In the genomic region with DNA sequence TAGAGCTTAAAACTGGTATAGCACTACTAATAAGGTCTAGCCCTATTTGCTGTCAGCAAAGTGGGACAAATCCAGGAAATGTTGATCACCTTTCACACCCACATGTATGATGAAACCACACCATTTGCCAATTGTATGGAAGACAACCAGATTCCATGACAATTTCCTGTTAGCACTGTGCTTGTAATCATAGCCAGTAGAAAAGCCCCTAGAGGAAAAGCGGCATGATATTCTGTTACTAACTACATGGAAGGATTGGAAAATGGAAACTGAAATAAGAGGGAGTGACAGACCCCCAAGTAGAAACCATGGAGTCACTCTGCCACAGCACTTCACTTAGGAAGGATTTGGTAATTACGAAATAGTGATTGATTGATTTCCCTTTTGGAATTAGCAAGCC, we compare ENCODE assay signal across 11 cellular contexts. TPM values are rescaled to one million over a fixed set of nuclear protein-coding genes. Genes with fewer than 3 reads are reported as not detected.
DNase-seq lines count a peak whose midpoint lies in the region; ATAC-seq and TF ChIP-seq lines count a peak whose summit lies in the region.
"Had no signal": no experiment of that assay in that cellular context is flagged by ENCODE, and none has a peak within 500 bp of the region (broad histone marks: within the 10 kb centered on the region; RNA-seq: fewer than 3 reads in every experiment).

No MANE protein-coding gene starts in this region.

- CTCF ChIA-PET in activated CD4-positive, alpha-beta T cell treated with anti-CD3 and anti-CD28 coated beads for 36 hours (lab: Charles Lee): interaction anchor here (0.5 to 2.9 kb wide), 8 partner anchors 9 to 91 kb away, joined by 3 to 12 read pairs (median 3); no protein-coding TSS in a partner anchor
- CTCF ChIA-PET in activated CD4-positive, alpha-beta T cell treated with anti-CD3 and anti-CD28 coated beads, Interleukin-2, amount 10 ng/mL, durations not matched to agents 7 days and 5 days (lab: Charles Lee): interaction anchor here (0.6 to 1.2 kb wide), 2 partner anchors 9 to 33 kb away, joined by 3 to 6 read pairs; no protein-coding TSS in a partner anchor
- CTCF ChIA-PET in WTC11 (lab: Charles Lee): interaction anchor here (0.6 to 2.4 kb wide), 6 partner anchors 9 to 279 kb away, joined by 3 to 8 read pairs (median 4); partner anchors contain the start of gene CDC37L1

- H3K4me1 ChIP-seq in iPS-15b (ENCODE audit: control insufficient read depth, insufficient read depth, low read length) (peaks cover 25% of the 10 kb centered on the region), testis (no peaks in the 10 kb centered on the region)

- H3K4me1 Mint-ChIP-seq in activated CD4-positive, alpha-beta T cell treated with anti-CD3 and anti-CD28 coated beads for 36 hours: peaks cover 67% of the 10 kb centered on the region
- H3K4me1 Mint-ChIP-seq in activated CD4-positive, alpha-beta T cell treated with anti-CD3 and anti-CD28 coated beads, Interleukin-2, amount 10 ng/mL, durations not matched to agents 7 days and 5 days: peaks cover 73% of the 10 kb centered on the region
- peaks cover 60% of the 10 kb centered on the region for H3K4me1 Mint-ChIP-seq in WTC11
- H3K4me1 Mint-ChIP-seq in stimulated activated naive CD8-positive, alpha-beta T cell treated with anti-CD3 and anti-CD28 coated beads, Interleukin-15, amount 100 ng/mL, for 72 hours: peaks cover 80% of the 10 kb centered on the region

- H3K9me3 ChIP-seq in iPS-15b (ENCODE audit: control insufficient read depth, insufficient read depth, low read length): no peaks in the 10 kb centered on the region
- H3K9me3 ChIP-seq in testis: no peaks in the 10 kb centered on the region
- H3K9me3 ChIP-seq: SJSA1 had no signal

- TF ChIP-seq CTCF in WTC11 (IDR thresholded peaks at IDR 0.05) (no peak), testis (IDR thresholded peaks at IDR 0.05) (no peak)

- H3K4me3 ChIP-seq in iPS-15b (ENCODE audit: low read depth, low read length): peak overlapping the region; percentile 73
- peak overlapping the region in 1 of 2 donors; percentile 50 for H3K4me3 ChIP-seq in testis

- no peak overlapping the region for H3K9ac ChIP-seq in iPS-15b (ENCODE audit: low read depth, low read length)

- H3K36me3 ChIP-seq in iPS-15b (ENCODE audit: control insufficient read depth, insufficient read depth, low read length) (no peaks in the 10 kb centered on the region), testis (ENCODE audit: low read depth, missing control alignments) (no peaks in the 10 kb centered on the region)
- H3K36me3 ChIP-seq: SJSA1 had no signal

- H3K27me3 ChIP-seq in iPS-15b (ENCODE audit: control insufficient read depth, insufficient read depth, low read length) (peaks cover 11% of the 10 kb centered on the region), testis (no peaks in the 10 kb centered on the region)
- H3K27me3 ChIP-seq: SJSA1 had no signal

- no peak overlapping the region for H3K27ac ChIP-seq in testis
- H3K27ac ChIP-seq: SJSA1 had no signal

- intact Hi-C loops in activated CD4-positive, alpha-beta T cell treated with anti-CD3 and anti-CD28 coated beads for 36 hours (cut with DNase I, micrococcal nuclease): loop anchor here (10.0 kb wide), 2 partner anchors 319 to 1821 kb away; partner anchors contain the start of genes JAK2 (in 1 of the 2) and PUM3 (in 1 of the 2)
- intact Hi-C loops in testis (cut with DNase I; ENCODE audit: low total_unique reads): no loop called here

- peaks cover 3% of the 10 kb centered on the region for H3K36me3 Mint-ChIP-seq in activated CD4-positive, alpha-beta T cell treated with anti-CD3 and anti-CD28 coated beads for 36 hours (ENCODE audit: low read depth)
- peaks cover 8% of the 10 kb centered on the region for H3K36me3 Mint-ChIP-seq in activated CD4-positive, alpha-beta T cell treated with anti-CD3 and anti-CD28 coated beads, Interleukin-2, amount 10 ng/mL, durations not matched to agents 7 days and 5 days (ENCODE audit: low read depth)
- H3K36me3 Mint-ChIP-seq in WTC11: peaks cover 2% of the 10 kb centered on the region; the same call in 1 of the 2 replicates

- POLR2A ChIA-PET in activated CD4-positive, alpha-beta T cell treated with anti-CD3 and anti-CD28 coated beads for 36 hours (lab: Charles Lee): no interaction called here
- POLR2A ChIA-PET in activated CD4-positive, alpha-beta T cell treated with anti-CD3 and anti-CD28 coated beads, Interleukin-2, amount 10 ng/mL, durations not matched to agents 7 days and 5 days (lab: Charles Lee): interaction anchor here (0.5 kb wide), 1 partner anchor 42 kb away, joined by 3 read pairs; no protein-coding TSS in a partner anchor
- POLR2A ChIA-PET in WTC11 (lab: Charles Lee): interaction anchor here (0.6 to 2.3 kb wide), 3 partner anchors 8 to 76 kb away, joined by 3 to 13 read pairs (median 3); partner anchors contain the start of genes AK3 and CDC37L1

- DNase-seq in activated CD4-positive, alpha-beta T cell treated with anti-CD3 and anti-CD28 coated beads for 36 hours: no peak
- no peak for DNase-seq in activated CD4-positive, alpha-beta T cell treated with anti-CD3 and anti-CD28 coated beads, Interleukin-2, amount 10 ng/mL, durations not matched to agents 7 days and 5 days
- DNase-seq in WTC11 (ENCODE audit: low spot score) (no peak), AG08396 (ENCODE audit: low spot score) (no peak), testis (no peak), SW 1271 (lab: John Stamatoyannopoulos, UW) (no peak)
- DNase-seq in stimulated activated naive CD8-positive, alpha-beta T cell treated with anti-CD3 and anti-CD28 coated beads, Interleukin-15, amount 100 ng/mL, for 72 hours: no peak
- DNase-seq: DND-41, foreskin melanocyte had no signal

- ATAC-seq in activated CD4-positive, alpha-beta T cell treated with anti-CD3 and anti-CD28 coated beads for 36 hours: no peak
- no peak for ATAC-seq in WTC11
- ATAC-seq in stimulated activated naive CD8-positive, alpha-beta T cell treated with anti-CD3 and anti-CD28 coated beads, Interleukin-15, amount 100 ng/mL, for 72 hours: no peak

- H3K27ac Mint-ChIP-seq in activated CD4-positive, alpha-beta T cell treated with anti-CD3 and anti-CD28 coated beads for 36 hours: no peak overlapping the region
- H3K27ac Mint-ChIP-seq in activated CD4-positive, alpha-beta T cell treated with anti-CD3 and anti-CD28 coated beads, Interleukin-2, amount 10 ng/mL, durations not matched to agents 7 days and 5 days: no peak overlapping the region
- no peak overlapping the region for H3K27ac Mint-ChIP-seq in WTC11
- no peak overlapping the region for H3K27ac Mint-ChIP-seq in stimulated activated naive CD8-positive, alpha-beta T cell treated with anti-CD3 and anti-CD28 coated beads, Interleukin-15, amount 100 ng/mL, for 72 hours

- H3K27me3 Mint-ChIP-seq in activated CD4-positive, alpha-beta T cell treated with anti-CD3 and anti-CD28 coated beads for 36 hours: no peaks in the 10 kb centered on the region
- peaks cover 3% of the 10 kb centered on the region for H3K27me3 Mint-ChIP-seq in activated CD4-positive, alpha-beta T cell treated with anti-CD3 and anti-CD28 coated beads, Interleukin-2, amount 10 ng/mL, durations not matched to agents 7 days and 5 days
- no peaks in the 10 kb centered on the region; the same call in 1 of the 2 replicates for H3K27me3 Mint-ChIP-seq in WTC11 (ENCODE audit: low read depth)
- no peaks in the 10 kb centered on the region for H3K27me3 Mint-ChIP-seq in stimulated activated naive CD8-positive, alpha-beta T cell treated with anti-CD3 and anti-CD28 coated beads, Interleukin-15, amount 100 ng/mL, for 72 hours

- 64 to 74% methylated on average over 2 of the region's 2 CpGs for WGBS in testis, 2 donors

- no peaks in the 10 kb centered on the region for H3K9me3 Mint-ChIP-seq in activated CD4-positive, alpha-beta T cell treated with anti-CD3 and anti-CD28 coated beads for 36 hours (ENCODE audit: low read depth)
- no peaks in the 10 kb centered on the region for H3K9me3 Mint-ChIP-seq in activated CD4-positive, alpha-beta T cell treated with anti-CD3 and anti-CD28 coated beads, Interleukin-2, amount 10 ng/mL, durations not matched to agents 7 days and 5 days
- H3K9me3 Mint-ChIP-seq in WTC11: peaks cover 1% of the 10 kb centered on the region; the same call in 1 of the 2 replicates
- H3K9me3 Mint-ChIP-seq in stimulated activated naive CD8-positive, alpha-beta T cell treated with anti-CD3 and anti-CD28 coated beads, Interleukin-15, amount 100 ng/mL, for 72 hours: no peaks in the 10 kb centered on the region

- H3K4me3 Mint-ChIP-seq in activated CD4-positive, alpha-beta T cell treated with anti-CD3 and anti-CD28 coated beads for 36 hours: peak overlapping the region; percentile 73
- H3K4me3 Mint-ChIP-seq in activated CD4-positive, alpha-beta T cell treated with anti-CD3 and anti-CD28 coated beads, Interleukin-2, amount 10 ng/mL, durations not matched to agents 7 days and 5 days: no peak overlapping the region
- H3K4me3 Mint-ChIP-seq in WTC11: peak overlapping the region; percentile 82
- H3K4me3 Mint-ChIP-seq in stimulated activated naive CD8-positive, alpha-beta T cell treated with anti-CD3 and anti-CD28 coated beads, Interleukin-15, amount 100 ng/mL, for 72 hours: peak overlapping the region; percentile 86 to 89

- TF ChIP-seq POLR2A in testis (IDR thresholded peaks at IDR 0.05): no peak

RNA-seq across cellular contexts. Expression of gene SPATA6L, which starts 0.9 kb away (rescaled TPM):
- total RNA-seq in activated CD4-positive, alpha-beta T cell treated with anti-CD3 and anti-CD28 coated beads for 36 hours: under 1 TPM; 0.21 to 0.30 TPM
- under 1 TPM; 0.40 to 0.42 TPM for total RNA-seq in activated CD4-positive, alpha-beta T cell treated with anti-CD3 and anti-CD28 coated beads, Interleukin-2, amount 10 ng/mL, durations not matched to agents 7 days and 5 days
- 1.7 to 2.5 TPM (median 1.8 TPM) in 3 replicates for total RNA-seq in WTC11 (2021)
- 10 to 100 TPM; 12.8 to 27.5 TPM for total RNA-seq in testis
- polyA plus RNA-seq in testis (ENCODE audit: insufficient read depth, low read depth, low replicate concordance): 42.3 TPM

RNA-seq across cellular contexts. Expression of gene PLPP6, which starts 3.3 kb away (rescaled TPM):
- 1 to 10 TPM; 4.3 to 5.0 TPM for total RNA-seq in activated CD4-positive, alpha-beta T cell treated with anti-CD3 and anti-CD28 coated beads for 36 hours
- 10 to 100 TPM in 1 of 2 experiments, 1 to 10 TPM in 1; 9.9 to 10.3 TPM for total RNA-seq in activated CD4-positive, alpha-beta T cell treated with anti-CD3 and anti-CD28 coated beads, Interleukin-2, amount 10 ng/mL, durations not matched to agents 7 days and 5 days
- total RNA-seq in WTC11 (2021): 13.4 to 13.5 TPM (median 13.5 TPM) in 3 replicates
- 10 to 100 TPM in 1 of 2 donors, 1 to 10 TPM in 1; 9.5 to 10.4 TPM for total RNA-seq in testis
- polyA plus RNA-seq in testis (ENCODE audit: insufficient read depth, low read depth, low replicate concordance): 10.8 TPM

RNA-seq across cellular contexts. Expression of gene CDC37L1, which starts 14.0 kb away (rescaled TPM):
- 1 to 10 TPM; 8.0 to 9.8 TPM for total RNA-seq in activated CD4-positive, alpha-beta T cell treated with anti-CD3 and anti-CD28 coated beads for 36 hours
- 10 to 100 TPM in 1 of 2 experiments, 1 to 10 TPM in 1; 9.2 to 10.7 TPM for total RNA-seq in activated CD4-positive, alpha-beta T cell treated with anti-CD3 and anti-CD28 coated beads, Interleukin-2, amount 10 ng/mL, durations not matched to agents 7 days and 5 days
- total RNA-seq in WTC11 (2021) (16.7 to 20.1 TPM (median 18.8 TPM) in 3 replicates), testis (10 to 100 TPM; 31.2 TPM)
- 18.2 TPM for polyA plus RNA-seq in testis (ENCODE audit: insufficient read depth, low read depth, low replicate concordance)
